ENCODE assay signal across 22 cellular contexts in genomic region chr1:225347123-225347683, GRCh38.
DNase-seq lines count a peak whose midpoint lies in the region; ATAC-seq and TF ChIP-seq lines count a peak whose summit lies in the region.
"Had no signal": no experiment of that assay in that cellular context is flagged by ENCODE, and none has a peak within 500 bp of the region (broad histone marks: within the 10 kb centered on the region; RNA-seq: fewer than 3 reads in every experiment).

No MANE protein-coding gene starts in this region.

- peak; percentile 50 for DNase-seq in GDM1 (lab: John Stamatoyannopoulos, UW)
- peak; percentile 5 for DNase-seq in NCI-H526 treated with DMSO at 0.1 percent for 48 hours (lab: John Stamatoyannopoulos, UW)
- peak; percentile 44 for DNase-seq in foreskin melanocyte
- DNase-seq in NCI-H446 treated with DMSO at 0.1 percent for 48 hours (lab: John Stamatoyannopoulos, UW), result no peak
- no peak for DNase-seq in lower leg skin (ENCODE audit: low spot score in 2 of 2)
- no peak for DNase-seq in NCI-H1694 treated with DMSO at 0.1 percent for 48 hours (lab: John Stamatoyannopoulos, UW)
- DNase-seq: activated CD4-positive, alpha-beta T cell treated with anti-CD3 and anti-CD28 coated beads for 36 hours; CD8-positive, alpha-beta memory T cell; cortex of kidney; HCEC 1CT; hippocampal formation; kidney; naive B cell; NCI-H1105; pancreas; sigmoid colon; SK-N-SH; trophoblast cell had no signal

- no peak for TF ChIP-seq CTCF in lower leg skin (IDR thresholded peaks at IDR 0.05)

- TF ChIP-seq POLR2A in lower leg skin (IDR thresholded peaks at IDR 0.05), result no peak

- peak; percentile 45 for ATAC-seq in HG03378 (IDR thresholded peaks at IDR 0.05; ENCODE audit: unreplicated experiment)
- ATAC-seq in HG02763 (IDR thresholded peaks at IDR 0.05; ENCODE audit: unreplicated experiment), result no peak
- ATAC-seq: activated CD4-positive, alpha-beta T cell treated with anti-CD3 and anti-CD28 coated beads for 36 hours; activated T-helper 17 cell treated with anti-CD3 and anti-CD28 coated beads, Interleukin-2, amount 50 U/mL, for 72 hours; Panc1; pancreas had no signal

- intact Hi-C loops in lower leg skin (cut with DNase I; ENCODE audit: low total_unique reads), result no loop called here

- 39 to 40% methylated on average over 3 of the region's 3 CpGs for WGBS in lower leg skin, 2 donors

- H3K4me3 ChIP-seq in lower leg skin (ENCODE audit: low read depth, poor library complexity, severe bottlenecking), result no peak overlapping the region
- H3K4me3 ChIP-seq: pancreas, sigmoid colon had no signal

Comparison
In these comparisons a context has a peak if more than half of its experiments do, and no peak if none do; other contexts are left out.
1. DNase-seq: peak in GDM1 (single experiment), NCI-H526 treated with DMSO at 0.1 percent for 48 hours (single experiment) and foreskin melanocyte (single experiment); none in NCI-H446 treated with DMSO at 0.1 percent for 48 hours (single experiment), lower leg skin (0 of 2) and NCI-H1694 treated with DMSO at 0.1 percent for 48 hours (single experiment).